In the genomic region with DNA sequence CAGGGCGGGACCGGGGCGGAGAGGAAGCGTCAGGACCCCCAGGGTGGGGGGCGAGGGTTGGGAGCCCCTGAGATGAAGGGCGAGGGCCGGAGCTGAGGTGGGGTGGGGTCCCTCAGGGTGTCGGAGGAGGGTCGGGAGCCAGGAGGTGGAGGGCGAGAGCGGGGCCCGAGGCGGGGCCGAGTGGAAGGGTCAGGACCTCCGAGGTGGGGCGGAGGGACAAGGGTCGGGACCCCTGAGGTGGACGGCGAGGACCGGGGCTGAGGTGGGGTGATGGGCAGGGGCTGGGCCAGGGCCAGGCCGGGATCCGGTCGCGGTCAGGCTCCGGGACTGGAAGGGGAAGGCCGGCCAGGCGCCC, we compare ENCODE assay signal across 11 cellular contexts. TPM values are rescaled to one million over a fixed set of nuclear protein-coding genes. Genes with fewer than 3 reads are reported as not detected.
DNase-seq lines count a peak whose midpoint lies in the region; FAIRE-seq and TF ChIP-seq lines count a peak whose summit lies in the region.
"Had no signal": no experiment of that assay in that cellular context is flagged by ENCODE, and none has a peak within 500 bp of the region (broad histone marks: within the 10 kb centered on the region; RNA-seq: fewer than 3 reads in every experiment).

No MANE protein-coding gene starts in this region.

- intact Hi-C loops in OCI-LY7 (cut with micrococcal nuclease; ENCODE audit: unreplicated experiment): no loop called here
- intact Hi-C loops in ovary (cut with DNase I): no loop called here
- intact Hi-C loops in posterior cingulate gyrus (cut with DNase I): no loop called here

- CTCF ChIA-PET in OCI-LY7 (lab: Charles Lee; ENCODE audit: unreplicated experiment): no interaction called here

- no peaks in the 10 kb centered on the region for H3K36me3 ChIP-seq in BLaER1 treated with 17β-estradiol and CSF1 and Interleukin-3, amounts not matched to agents 10 nM and 100 nM
- H3K36me3 ChIP-seq in OCI-LY7 (ENCODE audit: insufficient read depth, low read length) (no peaks in the 10 kb centered on the region), ovary (no peaks in the 10 kb centered on the region)

- 87 to 89% (median 88%) methylated on average over 27 of the region's 27 CpGs for WGBS in ovary, 3 donors

- peaks cover 24 to 29% (median 26%) of the 10 kb centered on the region in 11 experiments for H3K27me3 ChIP-seq in BLaER1 treated with 17β-estradiol and CSF1 and Interleukin-3, amounts not matched to agents 10 nM and 100 nM
- no peaks in the 10 kb centered on the region for H3K27me3 ChIP-seq in ovary

- no peaks in the 10 kb centered on the region for H3K9me2 ChIP-seq in OCI-LY7 (ENCODE audit: insufficient read depth, low read length)

- no peak for TF ChIP-seq CTCF in OCI-LY7 (conservative IDR thresholded peaks at IDR 0.05; ENCODE audit: low read length)
- TF ChIP-seq CTCF in epithelial cell of proximal tubule (conservative IDR thresholded peaks at IDR 0.05; ENCODE audit: low read depth, low read length): no peak
- no peak for TF ChIP-seq CTCF in ovary (IDR thresholded peaks at IDR 0.05)

- peak overlapping the region in 5 of 11 experiments; percentile 28 to 54 (median 50); a peak in 10 of 22 replicates for H3K27ac ChIP-seq in BLaER1 treated with 17β-estradiol and CSF1 and Interleukin-3, amounts not matched to agents 10 nM and 100 nM
- H3K27ac ChIP-seq in OCI-LY7 (ENCODE audit: low read depth, low read length, poor library complexity, severe bottlenecking): no peak overlapping the region
- no peak overlapping the region for H3K27ac ChIP-seq in ovary

- peak overlapping the region; percentile 42 to 78 (median 61) for H3K4me2 ChIP-seq in BLaER1 treated with 17β-estradiol and CSF1 and Interleukin-3, amounts not matched to agents 10 nM and 100 nM
- peak overlapping the region; percentile 37; the same call in 1 of the 2 replicates for H3K4me2 ChIP-seq in OCI-LY7 (ENCODE audit: low read length)

- H3K9ac ChIP-seq in BLaER1 treated with 17β-estradiol and CSF1 and Interleukin-3, amounts not matched to agents 10 nM and 100 nM: peak overlapping the region in 5 of 11 experiments; percentile 40 to 59 (median 53); a peak in 5 of 22 replicates

- DNase-seq in OCI-LY7 (ENCODE audit: low spot score) (no peak), epithelial cell of proximal tubule (ENCODE audit: low read depth) (no peak), ovary (peak in 3 of 5 donors; percentile 39 to 53 (median 47)), posterior cingulate gyrus (no peak), HT-29 (ENCODE audit: low spot score) (no peak), frontal cortex (ENCODE audit: low spot score in 2 of 2) (no peak)
- DNase-seq in effector CD8-positive, alpha-beta T cell (lab: John Stamatoyannopoulos, UW): no peak
- DNase-seq: NCI-H226 had no signal

- H3K4me1 ChIP-seq in BLaER1 treated with 17β-estradiol and CSF1 and Interleukin-3, amounts not matched to agents 10 nM and 100 nM: peaks cover 6 to 20% (median 12%) of the 10 kb centered on the region in 10 experiments; a peak in 18 of 20 replicates
- H3K4me1 ChIP-seq in OCI-LY7 (ENCODE audit: insufficient read depth, low read length, poor library complexity, severe bottlenecking): no peaks in the 10 kb centered on the region
- peaks cover 8% of the 10 kb centered on the region for H3K4me1 ChIP-seq in ovary (ENCODE audit: insufficient read depth)

- no TSS peak for BruUV-seq in OCI-LY7 (replicated peaks; lab: Mats Ljungman, UMichigan)

- no peaks in the 10 kb centered on the region for H3K79me2 ChIP-seq in OCI-LY7 (ENCODE audit: insufficient read depth, low read depth, low read length)

- FAIRE-seq in frontal cortex (lab: Jason Lieb, UNC): no peak

- no peak overlapping the region for H2AFZ ChIP-seq in OCI-LY7 (ENCODE audit: low read length)

- H3K4me3 ChIP-seq in BLaER1 treated with 17β-estradiol and CSF1 and Interleukin-3, amounts not matched to agents 10 nM and 100 nM: peak overlapping the region; percentile 25 to 60 (median 43); a peak in 16 of 20 replicates
- H3K4me3 ChIP-seq in OCI-LY7 (ENCODE audit: low read depth, low read length, poor library complexity, severe bottlenecking) (no peak overlapping the region), epithelial cell of proximal tubule (ENCODE audit: low read depth, low read length) (peak overlapping the region; percentile 60), ovary (no peak overlapping the region)

- POLR2A ChIA-PET in OCI-LY7 (lab: Charles Lee): no interaction called here

- peaks cover 5 to 20% (median 15%) of the 10 kb centered on the region in 11 experiments; a peak in 18 of 22 replicates for H3K9me3 ChIP-seq in BLaER1 treated with 17β-estradiol and CSF1 and Interleukin-3, amounts not matched to agents 10 nM and 100 nM (replicated peaks in 1 of 11)
- H3K9me3 ChIP-seq in OCI-LY7 (ENCODE audit: low read length): no peaks in the 10 kb centered on the region
- H3K9me3 ChIP-seq in ovary: no peaks in the 10 kb centered on the region

- no peak for TF ChIP-seq EP300 in ovary (IDR thresholded peaks at IDR 0.05)

- TF ChIP-seq POLR2A in ovary (IDR thresholded peaks at IDR 0.05): no peak

- no peaks in the 10 kb centered on the region for H4K20me1 ChIP-seq in BLaER1 treated with 17β-estradiol and CSF1 and Interleukin-3, amounts not matched to agents 10 nM and 100 nM
- H4K20me1 ChIP-seq in OCI-LY7 (ENCODE audit: insufficient read depth, low read length): no peaks in the 10 kb centered on the region

RNA-seq across cellular contexts. Expression of a gene that starts 0.4 kb away (rescaled TPM):
- not detected in 2 replicates for total RNA-seq in OCI-LY7 (2014; rRNA removed; shearing (Covaris generic))
- total RNA-seq in OCI-LY7 (2022): 0.08 TPM in 1 of 2 replicates, not detected in the other
- total RNA-seq in epithelial cell of proximal tubule: 0.63 TPM in 1 of 2 replicates, not detected in the other
- under 1 TPM in 1 of 7 donors, not detected in 6; 0.05 TPM for total RNA-seq in ovary
- under 1 TPM in 1 of 2 donors, not detected in 1; 0.04 TPM for polyA plus RNA-seq in ovary
- not detected in 2 replicates for total RNA-seq in HT-29 (2014; rRNA removed; shearing (Covaris generic))
- not detected for total RNA-seq in frontal cortex
- total RNA-seq: glomerular endothelial cell, myocyte had no signal

RNA-seq across cellular contexts. Expression of a gene that starts 0.5 kb away (rescaled TPM):
- not detected in 2 replicates for total RNA-seq in OCI-LY7 (2014; rRNA removed; shearing (Covaris generic))
- total RNA-seq in OCI-LY7 (2022): 0.78 and 1.8 TPM in 2 replicates
- 0.69 and 2.7 TPM in 2 replicates for total RNA-seq in epithelial cell of proximal tubule
- total RNA-seq in ovary: 1 to 10 TPM in 4 of 7 donors, under 1 TPM in 2, not detected in 1; 0.60 to 7.5 (median 1.3) TPM
- under 1 TPM; 0.25 to 0.33 TPM for polyA plus RNA-seq in ovary
- total RNA-seq in HT-29 (2014; rRNA removed; shearing (Covaris generic)): 3.5 and 6.4 TPM in 2 replicates
- 0.41 TPM for total RNA-seq in frontal cortex
- total RNA-seq: myocyte had no signal

Comparison
In these comparisons a context has a peak if more than half of its experiments do, and no peak if none do; other contexts are left out.
1. H3K4me3 ChIP-seq: peak in BLaER1 treated with 17β-estradiol and CSF1 and Interleukin-3, amounts not matched to agents 10 nM and 100 nM (10 of 10) and epithelial cell of proximal tubule (single experiment); none in OCI-LY7 (single experiment) and ovary (single experiment).
2. DNase-seq: peak in ovary (3 of 5); none in OCI-LY7 (single experiment), epithelial cell of proximal tubule (single experiment), posterior cingulate gyrus (0 of 10), HT-29 (single experiment), effector CD8-positive, alpha-beta T cell (single experiment) and frontal cortex (0 of 2).